ENCODE assay signal across 19 cellular contexts in genomic region chr16:81535679-81536360, GRCh38.
DNase-seq lines count a peak whose midpoint lies in the region; ATAC-seq, FAIRE-seq and TF ChIP-seq lines count a peak whose summit lies in the region.
"Had no signal": no experiment of that assay in that cellular context is flagged by ENCODE, and none has a peak within 500 bp of the region (broad histone marks: within the 10 kb centered on the region; RNA-seq: fewer than 3 reads in every experiment).

No MANE protein-coding gene starts in this region.

- no peak for TF ChIP-seq POLR2A in A549 (IDR thresholded peaks at IDR 0.05; ENCODE audit: low read length)

- TF ChIP-seq EP300 in A549 (IDR thresholded peaks at IDR 0.05) = no peak

- H3K27ac ChIP-seq in A549 = peak overlapping the region; percentile 3 to 23; a peak in 3 of 6 replicates
- H3K27ac ChIP-seq: BLaER1 treated with 17β-estradiol and CSF1 and Interleukin-3, amounts not matched to agents 10 nM and 100 nM; GM23248 had no signal

- CTCF ChIA-PET in A549 (lab: Yijun Ruan, JAX) = interaction anchor here (0.6 to 0.8 kb wide), 2 partner anchors 12 to 132 kb away, joined by 3 to 5 read pairs; no protein-coding TSS in a partner anchor
- CTCF ChIA-PET in activated CD8-positive, alpha-beta T cell treated with anti-CD3 and anti-CD28 coated beads for 36 hours (lab: Charles Lee) = no interaction called here

- intact Hi-C loops in activated CD8-positive, alpha-beta T cell treated with anti-CD3 and anti-CD28 coated beads for 36 hours (cut with micrococcal nuclease) = no loop called here

- no peaks in the 10 kb centered on the region for H3K9me3 ChIP-seq in A549
- no peaks in the 10 kb centered on the region for H3K9me3 ChIP-seq in T-helper 17 cell (ENCODE audit: control insufficient read depth, low read length, poor library complexity, severe bottlenecking)
- H3K9me3 ChIP-seq: BLaER1 treated with 17β-estradiol and CSF1 and Interleukin-3, amounts not matched to agents 10 nM and 100 nM had no signal

- no peak for TF ChIP-seq CTCF in A549 (IDR thresholded peaks at IDR 0.05)
- no peak for TF ChIP-seq CTCF in glutamatergic neuron (IDR thresholded peaks at IDR 0.05; ENCODE audit: partially characterized antibody, unreplicated experiment)
- no peak for TF ChIP-seq CTCF in nephron (IDR thresholded peaks at IDR 0.05; ENCODE audit: unreplicated experiment in 3 of 3)
- no peak for TF ChIP-seq CTCF in activated CD8-positive, alpha-beta T cell treated with anti-CD3 and anti-CD28 coated beads for 36 hours (IDR thresholded peaks at IDR 0.05)

- 72% methylated on average over 10 of the region's 10 CpGs for WGBS in A549 (ENCODE audit: missing lambda C conversion rate)

- ATAC-seq in A549 (no peak), T-helper 17 cell (no peak), HG02840 (IDR thresholded peaks at IDR 0.05; ENCODE audit: low FRiP score, unreplicated experiment) (no peak)
- no peak for ATAC-seq in activated CD8-positive, alpha-beta T cell treated with anti-CD3 and anti-CD28 coated beads for 36 hours
- ATAC-seq: HCT116 had no signal

- DNase-seq in A549 (ENCODE audit: low read depth in 1 of 2, low spot score in 1 of 2) = no peak
- no peak for DNase-seq in T-helper 17 cell
- no peak for DNase-seq in glutamatergic neuron
- DNase-seq in activated naive CD4-positive, alpha-beta T cell treated with Interleukin-2 at 50 U/mL for 16 hours = no peak
- DNase-seq in activated CD8-positive, alpha-beta T cell treated with anti-CD3 and anti-CD28 coated beads for 36 hours = no peak
- no peak for DNase-seq in NCI-H526 (lab: John Stamatoyannopoulos, UW)
- DNase-seq: 8988T; ACHN; CD4-positive, CD25-positive, alpha-beta regulatory T cell; DND-41; GDM1; GM23248 had no signal

- no peak for FAIRE-seq in A549 (lab: Jason Lieb, UNC)
- FAIRE-seq: GM12892, H54 had no signal

- peak overlapping the region; percentile 51 for H3K27ac Mint-ChIP-seq in T-helper 17 cell
- peak overlapping the region; percentile 46 for H3K27ac Mint-ChIP-seq in glutamatergic neuron (ENCODE audit: unreplicated experiment)
- peak overlapping the region; percentile 1 to 76 (median 55) for H3K27ac Mint-ChIP-seq in nephron
- H3K27ac Mint-ChIP-seq in activated CD8-positive, alpha-beta T cell treated with anti-CD3 and anti-CD28 coated beads for 36 hours = no peak overlapping the region

- H3K9me3 Mint-ChIP-seq in glutamatergic neuron (ENCODE audit: unreplicated experiment) (peaks cover 9% of the 10 kb centered on the region), nephron (peaks cover under 1% of the 10 kb centered on the region)
- H3K9me3 Mint-ChIP-seq in activated CD8-positive, alpha-beta T cell treated with anti-CD3 and anti-CD28 coated beads for 36 hours = no peaks in the 10 kb centered on the region
- H3K9me3 Mint-ChIP-seq: CD4-positive, CD25-positive, alpha-beta regulatory T cell; IgD-negative memory B cell had no signal

- peak overlapping the region; percentile 63; the same call in 1 of the 3 replicates for H3K4me2 ChIP-seq in A549
- H3K4me2 ChIP-seq: BLaER1 treated with 17β-estradiol and CSF1 and Interleukin-3, amounts not matched to agents 10 nM and 100 nM had no signal

- POLR2A ChIA-PET in A549 (lab: Yijun Ruan, JAX) = no interaction called here
- POLR2A ChIA-PET in activated CD8-positive, alpha-beta T cell treated with anti-CD3 and anti-CD28 coated beads for 36 hours (lab: Charles Lee) = no interaction called here

- peaks cover 94% of the 10 kb centered on the region for H3K4me1 ChIP-seq in A549

- H3K4me1 Mint-ChIP-seq in T-helper 17 cell = peaks cover 18% of the 10 kb centered on the region
- H3K4me1 Mint-ChIP-seq in glutamatergic neuron (ENCODE audit: low read depth, unreplicated experiment) = peaks cover 43% of the 10 kb centered on the region
- peaks cover 74% of the 10 kb centered on the region for H3K4me1 Mint-ChIP-seq in nephron
- peaks cover 5% of the 10 kb centered on the region for H3K4me1 Mint-ChIP-seq in activated CD8-positive, alpha-beta T cell treated with anti-CD3 and anti-CD28 coated beads for 36 hours (ENCODE audit: low read depth)

- no peak for TF ChIP-seq RAD21 in A549 (conservative IDR thresholded peaks at IDR 0.05 in 1 of 2, IDR thresholded peaks at IDR 0.05 in 1 of 2)

- no peak overlapping the region for H3K4me3 Mint-ChIP-seq in T-helper 17 cell
- H3K4me3 Mint-ChIP-seq in glutamatergic neuron (ENCODE audit: unreplicated experiment) = no peak overlapping the region
- no peak overlapping the region for H3K4me3 Mint-ChIP-seq in nephron
- H3K4me3 Mint-ChIP-seq in activated CD8-positive, alpha-beta T cell treated with anti-CD3 and anti-CD28 coated beads for 36 hours = no peak overlapping the region
- H3K4me3 Mint-ChIP-seq: CD4-positive, CD25-positive, alpha-beta regulatory T cell; IgD-negative memory B cell had no signal

- no peaks in the 10 kb centered on the region for H3K27me3 Mint-ChIP-seq in T-helper 17 cell
- peaks cover 10% of the 10 kb centered on the region for H3K27me3 Mint-ChIP-seq in glutamatergic neuron (ENCODE audit: unreplicated experiment)
- H3K27me3 Mint-ChIP-seq in nephron (ENCODE audit: low read depth) = no peaks in the 10 kb centered on the region
- H3K27me3 Mint-ChIP-seq in activated CD8-positive, alpha-beta T cell treated with anti-CD3 and anti-CD28 coated beads for 36 hours = no peaks in the 10 kb centered on the region
- H3K27me3 Mint-ChIP-seq: CD4-positive, CD25-positive, alpha-beta regulatory T cell; IgD-negative memory B cell had no signal

- no peak overlapping the region for H3K4me3 ChIP-seq in A549
- H3K4me3 ChIP-seq: BLaER1 treated with 17β-estradiol and CSF1 and Interleukin-3, amounts not matched to agents 10 nM and 100 nM; GM23248 had no signal

- H3K36me3 Mint-ChIP-seq in T-helper 17 cell (ENCODE audit: low read depth) (peaks cover 2% of the 10 kb centered on the region), glutamatergic neuron (ENCODE audit: unreplicated experiment) (no peaks in the 10 kb centered on the region), nephron (ENCODE audit: low read depth) (peaks cover 15% of the 10 kb centered on the region)
- no peaks in the 10 kb centered on the region for H3K36me3 Mint-ChIP-seq in activated CD8-positive, alpha-beta T cell treated with anti-CD3 and anti-CD28 coated beads for 36 hours (ENCODE audit: low read depth)

TF ChIP-seq in A549, 52 proteins besides CTCF, POLR2A, EP300 and RAD21:
- TF ChIP-seq CEBPB (IDR thresholded peaks at IDR 0.05) (no peak), PHF8 (IDR thresholded peaks at IDR 0.05; ENCODE audit: borderline replicate concordance, low read depth) (no peak)
